23 cellular contexts compared by ENCODE assay signal in genomic region chr17:4184811-4185210, GRCh38.
"Had no signal": no experiment of that assay in that cellular context is flagged by ENCODE, and none has a peak within 500 bp of the region (broad histone marks: within the 10 kb centered on the region; RNA-seq: fewer than 3 reads in every experiment).

No MANE protein-coding gene starts in this region.

- H3K4me2 ChIP-seq: smooth muscle cell had no signal

- H3K36me3 ChIP-seq: ovary had no signal

- H3K9me3 ChIP-seq: gastrocnemius medialis, ovary, right lobe of liver, stomach, thyroid gland had no signal

- H3K27me3 Mint-ChIP-seq: effector memory CD8-positive, alpha-beta T cell; naive thymus-derived CD8-positive, alpha-beta T cell had no signal

- H3K4me3 ChIP-seq: gastrocnemius medialis, ovary, right lobe of liver, smooth muscle cell, stomach, thyroid gland had no signal

- H3K4me1 ChIP-seq: gastrocnemius medialis, right lobe of liver, stomach, thyroid gland had no signal

- H3K27me3 ChIP-seq: gastrocnemius medialis, ovary, right lobe of liver, stomach, thyroid gland had no signal

- H3K9me3 Mint-ChIP-seq: effector memory CD8-positive, alpha-beta T cell; naive thymus-derived CD8-positive, alpha-beta T cell; nephron progenitor cell had no signal

- DNase-seq: central memory CD4-positive, alpha-beta T cell; cortex of kidney; effector memory CD8-positive, alpha-beta T cell; gastrocnemius medialis; head of caudate nucleus; kidney; mesenchymal stem cell; midbrain; naive thymus-derived CD8-positive, alpha-beta T cell; nephron progenitor cell; nucleus accumbens; stimulated activated CD4-positive, alpha-beta T cell treated with anti-CD3 and anti-CD28 coated beads, Interleukin-12 subunit alpha, Interleukin-12 subunit beta, amount 100 ng/mL, for 4 hours; stimulated activated CD4-positive, alpha-beta T cell treated with anti-CD3 and anti-CD28 coated beads, Interleukin-1b, Interleukin-23, amount 100 ng/mL, for 48 hours; stimulated activated CD4-positive, alpha-beta T cell treated with anti-CD3 and anti-CD28 coated beads, Interleukin-4, amount 100 ng/mL, for 1 hour; stimulated activated CD8-positive, alpha-beta memory T cell treated with anti-CD3 and anti-CD28 coated beads, Interleukin-4, amount 100 ng/mL, for 48 hours; stimulated activated naive CD4-positive, alpha-beta T cell treated with Interleukin-2 at 50 U/mL for 16 hours; stomach; thyroid gland; trophoblast cell had no signal

- ATAC-seq: effector memory CD8-positive, alpha-beta T cell; gastrocnemius medialis; left lobe of liver; naive thymus-derived CD8-positive, alpha-beta T cell; right lobe of liver had no signal

- FAIRE-seq: kidney had no signal

- H3K27ac ChIP-seq: gastrocnemius medialis, ovary, right lobe of liver, stomach, thyroid gland had no signal

- H3K27ac Mint-ChIP-seq: effector memory CD8-positive, alpha-beta T cell had no signal

- H3K4me3 Mint-ChIP-seq: effector memory CD8-positive, alpha-beta T cell; naive thymus-derived CD8-positive, alpha-beta T cell; nephron progenitor cell had no signal
